ENCODE assay signal across 9 cellular contexts in genomic region chr3:190345027-190345821, GRCh38. TPM values are rescaled to one million over a fixed set of nuclear protein-coding genes. Genes with fewer than 3 reads are reported as not detected.
A peak's percentile ranks its signal among the peaks of the same experiment; 100 is the strongest.
DNase-seq lines count a peak whose midpoint lies in the region; ATAC-seq, FAIRE-seq and TF ChIP-seq lines count a peak whose summit lies in the region.
"Had no signal": no experiment of that assay in that cellular context is flagged by ENCODE, and none has a peak within 500 bp of the region (broad histone marks: within the 10 kb centered on the region; RNA-seq: fewer than 3 reads in every experiment).

No MANE protein-coding gene starts in this region.

- H3K4me3 Mint-ChIP-seq in astrocyte (ENCODE audit: unreplicated experiment) (peak overlapping the region; percentile 23), type B pancreatic cell (no peak overlapping the region)

- H3K79me2 ChIP-seq in astrocyte (ENCODE audit: insufficient read depth, low read length) = no peaks in the 10 kb centered on the region
- H3K79me2 ChIP-seq in keratinocyte (ENCODE audit: control insufficient read depth, insufficient read depth, low read length) = no peaks in the 10 kb centered on the region

- FAIRE-seq in astrocyte (lab: Jason Lieb, UNC) (peak; percentile 98), keratinocyte (lab: Jason Lieb, UNC) (peak; percentile 89)

- TF ChIP-seq RAD21 in Ishikawa (IDR thresholded peaks at IDR 0.05; ENCODE audit: low read depth) = no peak

- peaks cover 2% of the 10 kb centered on the region for H3K9me3 ChIP-seq in astrocyte (ENCODE audit: insufficient read depth, low read depth, low read length)
- H3K9me3 ChIP-seq in keratinocyte (ENCODE audit: control insufficient read depth, low read depth, low read length) = no peaks in the 10 kb centered on the region

- H2AFZ ChIP-seq in astrocyte (ENCODE audit: low read depth, low read length) (peak overlapping the region; percentile 14), keratinocyte (ENCODE audit: control insufficient read depth, low read length) (no peak overlapping the region)

- no peak for ATAC-seq in HG02798 (IDR thresholded peaks at IDR 0.05; ENCODE audit: poor library complexity, unreplicated experiment)

- H3K27me3 Mint-ChIP-seq in astrocyte (ENCODE audit: low read depth, unreplicated experiment) = no peaks in the 10 kb centered on the region
- H3K27me3 Mint-ChIP-seq in type B pancreatic cell = no peaks in the 10 kb centered on the region

- peak; percentile 96 for TF ChIP-seq EP300 in Ishikawa (IDR thresholded peaks at IDR 0.05; ENCODE audit: borderline replicate concordance)

- H3K9me3 Mint-ChIP-seq in astrocyte (ENCODE audit: unreplicated experiment) (peaks cover 7% of the 10 kb centered on the region), type B pancreatic cell (peaks cover under 1% of the 10 kb centered on the region)

- H3K36me3 Mint-ChIP-seq in astrocyte (ENCODE audit: low read depth, unreplicated experiment) (peaks cover 6% of the 10 kb centered on the region), type B pancreatic cell (no peaks in the 10 kb centered on the region)

- H3K27ac ChIP-seq in astrocyte (ENCODE audit: low read depth, low read length) = peak overlapping the region; percentile 94
- peak overlapping the region; percentile 100 for H3K27ac ChIP-seq in keratinocyte (ENCODE audit: control insufficient read depth, insufficient read depth, low read length)

- H3K4me2 ChIP-seq in astrocyte (ENCODE audit: low read length) (peak overlapping the region; percentile 74), keratinocyte (ENCODE audit: control insufficient read depth, extremely low read depth, insufficient read depth, low read depth, low read length) (peak overlapping the region; percentile 71)

- H3K27me3 ChIP-seq in astrocyte (ENCODE audit: insufficient read depth, low read length) (no peaks in the 10 kb centered on the region), keratinocyte (ENCODE audit: control insufficient read depth, extremely low read depth, insufficient read depth, low read length) (no peaks in the 10 kb centered on the region)

- no peaks in the 10 kb centered on the region for H4K20me1 ChIP-seq in astrocyte (ENCODE audit: insufficient read depth, low read length)
- no peaks in the 10 kb centered on the region for H4K20me1 ChIP-seq in keratinocyte (ENCODE audit: control insufficient read depth, extremely low read depth, insufficient read depth, low read length)

- no peak for TF ChIP-seq CTCF in astrocyte (IDR thresholded peaks at IDR 0.05; ENCODE audit: insufficient read depth, low read depth, low read length)
- no peak for TF ChIP-seq CTCF in keratinocyte (optimal IDR thresholded peaks at IDR 0.05 in 1 of 3, IDR thresholded peaks at IDR 0.05 in 1 of 3, conservative IDR thresholded peaks at IDR 0.05 in 1 of 3; ENCODE audit: extremely low read depth in 1 of 3, insufficient read depth in 2 of 3, low read length in 3 of 3)
- TF ChIP-seq CTCF in type B pancreatic cell (conservative IDR thresholded peaks at IDR 0.05) = no peak

- H3K9ac ChIP-seq in astrocyte (ENCODE audit: low read length) = peak overlapping the region; percentile 78
- peak overlapping the region; percentile 91 for H3K9ac ChIP-seq in keratinocyte (ENCODE audit: control insufficient read depth, extremely low read depth, insufficient read depth, low read length)

- peak; percentile 98 for DNase-seq in astrocyte (ENCODE audit: low read depth)
- DNase-seq in keratinocyte (ENCODE audit: low read depth, low spot score) = peak; percentile 69
- DNase-seq in type B pancreatic cell (ENCODE audit: extremely low spot score, unreplicated experiment) = no peak
- no peak for DNase-seq in GOT3 (lab: John Stamatoyannopoulos, UW)
- no peak for DNase-seq in 8988T
- DNase-seq: activated naive CD4-positive, alpha-beta T cell treated with Interleukin-2 at 50 U/mL for 16 hours; NCI-H510A treated with DMSO at 0.1 percent for 48 hours had no signal

- H3K4me1 Mint-ChIP-seq in astrocyte (ENCODE audit: low read depth, unreplicated experiment) (peaks cover 21% of the 10 kb centered on the region), type B pancreatic cell (ENCODE audit: unreplicated experiment) (peaks cover 5% of the 10 kb centered on the region)

- H3K4me3 ChIP-seq in astrocyte (ENCODE audit: insufficient read depth, low read depth, low read length) (peak overlapping the region; percentile 19), keratinocyte (ENCODE audit: control insufficient read depth in 2 of 3, extremely low read depth in 1 of 3, insufficient read depth in 2 of 3, low read depth in 1 of 3, low read length in 3 of 3) (peak overlapping the region in 2 of 3 experiments; percentile 53 to 64)

- dilution Hi-C loops in keratinocyte (cut with MboI; ENCODE audit: extremely low pct_ligation_motif_present, low sequenced_read_pairs) = no loop called here

- H3K9me1 ChIP-seq in keratinocyte (ENCODE audit: control insufficient read depth, extremely low read depth, insufficient read depth, low read length) = no peaks in the 10 kb centered on the region

- H3K4me1 ChIP-seq in astrocyte (ENCODE audit: insufficient read depth, low read length) = peaks cover 14% of the 10 kb centered on the region
- H3K4me1 ChIP-seq in keratinocyte (ENCODE audit: control insufficient read depth, extremely low read depth, insufficient read depth, low read length) = peaks cover 28% of the 10 kb centered on the region

- no peaks in the 10 kb centered on the region for H3K36me3 ChIP-seq in astrocyte (ENCODE audit: insufficient read depth, low read length)
- H3K36me3 ChIP-seq in keratinocyte (ENCODE audit: control insufficient read depth in 2 of 2, extremely low read depth in 1 of 2, insufficient read depth in 2 of 2, low read length in 2 of 2) = no peaks in the 10 kb centered on the region

- H3K27ac Mint-ChIP-seq in astrocyte (ENCODE audit: unreplicated experiment) (peak overlapping the region; percentile 98), type B pancreatic cell (peak overlapping the region; percentile 17)

TF ChIP-seq in Ishikawa, 13 proteins besides CTCF, POLR2A, EP300 and RAD21 (continues in another document):
- 0 out of 2 replicates have a peak, but pooled peaks have one; percentile 40 for TF ChIP-seq ZBTB7A (IDR thresholded peaks at IDR 0.05; ENCODE audit: low read depth)
- TF ChIP-seq TEAD4 (IDR thresholded peaks at IDR 0.05) = peak; percentile 98
- TF ChIP-seq YY1 (IDR thresholded peaks at IDR 0.05; ENCODE audit: low read depth) = no peak
- no peak for TF ChIP-seq TAF1 (IDR thresholded peaks at IDR 0.05; ENCODE audit: low read depth)
- TF ChIP-seq NFIC (IDR thresholded peaks at IDR 0.05) = peak; percentile 77
- TF ChIP-seq CEBPB (IDR thresholded peaks at IDR 0.05) = peak; percentile 91
- no peak for TF ChIP-seq MAX (IDR thresholded peaks at IDR 0.05)
- TF ChIP-seq TCF12 (IDR thresholded peaks at IDR 0.05; ENCODE audit: low read depth) = peak; percentile 95
- no peak for TF ChIP-seq REST (IDR thresholded peaks at IDR 0.05; ENCODE audit: low read depth)
- TF ChIP-seq FOXM1 (IDR thresholded peaks at IDR 0.05; ENCODE audit: borderline replicate concordance, low read depth) = peak; percentile 96

RNA-seq across cellular contexts. Expression of gene CLDN1, which starts 23.0 kb away (rescaled TPM):
- total RNA-seq in astrocyte (34.1 and 35.6 TPM in 2 replicates), type B pancreatic cell (ENCODE audit: low replicate concordance) (9.7 and 11.9 TPM in 2 replicates)
- polyA plus RNA-seq in keratinocyte = 126 to 406 TPM (median 218 TPM) in 3 replicates
- polyA plus RNA-seq in keratinocyte (2011; ENCODE audit: low read depth) = 145 TPM
- 142 and 283 TPM in 2 replicates for polyA plus RNA-seq in keratinocyte (2011; cell fraction: cytosol; rRNA removed)
- 856 and 1,206 TPM in 2 replicates for polyA plus RNA-seq in keratinocyte (2011; cell fraction: nucleus; rRNA removed)
- polyA plus RNA-seq in keratinocyte (2012; ENCODE audit: low replicate concordance) = 97.6 and 476 TPM in 2 replicates
- polyA minus RNA-seq in keratinocyte = 95.8 to 637 TPM (median 395 TPM) in 3 replicates
- 140 TPM for polyA minus RNA-seq in keratinocyte (2011; cell fraction: cytosol; rRNA and poly(A)+ RNA removed)
- 726 and 1,190 TPM in 2 replicates for polyA minus RNA-seq in keratinocyte (2011; cell fraction: nucleus; rRNA and poly(A)+ RNA removed)

RNA-seq across cellular contexts. Expression of gene CLDN16, which starts 42.7 kb away (rescaled TPM):
- 0.24 and 0.50 TPM in 2 replicates for total RNA-seq in astrocyte
- 0.52 to 2.6 TPM (median 0.88 TPM) in 3 replicates for polyA plus RNA-seq in keratinocyte
- 4.1 TPM for polyA plus RNA-seq in keratinocyte (2011; ENCODE audit: low read depth)
- 1.7 and 2.1 TPM in 2 replicates for polyA plus RNA-seq in keratinocyte (2011; cell fraction: cytosol; rRNA removed)
- polyA plus RNA-seq in keratinocyte (2011; cell fraction: nucleus; rRNA removed) = 1.8 and 2.2 TPM in 2 replicates
- polyA plus RNA-seq in keratinocyte (2012; ENCODE audit: low replicate concordance) = 0.40 and 6.2 TPM in 2 replicates
- 1.2 to 6.1 TPM (median 3.2 TPM) in 3 replicates for polyA minus RNA-seq in keratinocyte
- polyA minus RNA-seq in keratinocyte (2011; cell fraction: cytosol; rRNA and poly(A)+ RNA removed) = not detected
- polyA minus RNA-seq in keratinocyte (2011; cell fraction: nucleus; rRNA and poly(A)+ RNA removed) = 2.9 and 3.3 TPM in 2 replicates
- 0.10 TPM in 1 of 2 replicates, not detected in the other for total RNA-seq in type B pancreatic cell (ENCODE audit: low replicate concordance)

Comparison
In these comparisons a context has a peak if more than half of its experiments do, and no peak if none do; other contexts are left out.
1. DNase-seq: peak in astrocyte (single experiment) and keratinocyte (single experiment); none in type B pancreatic cell (single experiment), GOT3 (single experiment) and 8988T (single experiment).